In the genomic region with DNA sequence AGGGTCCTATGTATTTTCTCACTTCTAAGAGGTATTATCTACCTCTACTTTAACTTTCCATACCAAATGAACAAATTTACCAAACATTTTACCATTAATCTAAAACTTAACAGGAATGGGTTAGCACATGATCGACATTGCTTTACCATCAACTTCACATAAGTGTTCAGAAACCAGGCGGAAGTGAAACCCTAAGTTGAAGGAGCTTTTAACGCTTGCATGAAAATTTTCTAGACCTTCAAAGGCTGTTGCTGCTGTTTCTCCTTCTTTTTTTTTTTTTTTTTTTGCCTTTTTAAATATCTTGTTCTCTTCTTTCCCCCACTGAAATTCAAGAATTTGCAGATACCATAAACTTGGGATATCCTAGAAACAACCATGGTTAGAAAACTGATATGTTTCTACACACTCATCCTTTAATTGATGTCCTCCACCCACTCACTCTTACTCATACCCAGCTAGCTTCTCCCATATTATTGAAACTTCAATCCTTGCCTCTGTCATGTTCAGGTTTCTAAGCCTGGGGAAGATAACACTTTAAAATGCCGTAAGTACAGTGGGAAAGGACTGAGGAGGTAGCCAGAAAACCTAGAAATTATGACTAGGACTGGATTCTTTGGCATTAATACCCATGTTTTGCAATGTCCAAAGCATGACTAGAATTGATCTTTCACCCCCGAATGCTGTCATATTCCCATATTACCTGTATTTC, we compare ENCODE assay signal across 8 cellular contexts. TPM values are rescaled to one million over a fixed set of nuclear protein-coding genes. Genes with fewer than 3 reads are reported as not detected.
DNase-seq lines count a peak whose midpoint lies in the region; ATAC-seq lines count a peak whose summit lies in the region.

No MANE protein-coding gene starts in this region.

- DNase-seq in AG08395 (ENCODE audit: low spot score) (peak; percentile 41), left lobe of liver (ENCODE audit: low spot score) (no peak), cerebellar nuclear complex (lab: John Stamatoyannopoulos, UW) (no peak), NCI-H1694 (lab: John Stamatoyannopoulos, UW) (no peak)
- no peak for DNase-seq in activated naive CD8-positive, alpha-beta T cell treated with anti-CD3 and anti-CD28 coated beads, Interleukin-2, amount 50 U/mL, for 24 hours

- no peaks in the 10 kb centered on the region for H3K36me3 Mint-ChIP-seq in activated naive CD8-positive, alpha-beta T cell treated with anti-CD3 and anti-CD28 coated beads, Interleukin-2, amount 50 U/mL, for 24 hours (ENCODE audit: low read depth)

- ATAC-seq in GM19035 (IDR thresholded peaks at IDR 0.05; ENCODE audit: unreplicated experiment) (peak; percentile 68), HG03354 (IDR thresholded peaks at IDR 0.05; ENCODE audit: poor library complexity, severe bottlenecking, unreplicated experiment) (peak; percentile 79), left lobe of liver (no peak), HG02870 (IDR thresholded peaks at IDR 0.05; ENCODE audit: unreplicated experiment) (no peak)
- peak; percentile 59 for ATAC-seq in activated naive CD8-positive, alpha-beta T cell treated with anti-CD3 and anti-CD28 coated beads, Interleukin-2, amount 50 U/mL, for 24 hours

- peak overlapping the region; percentile 61 for H3K27ac Mint-ChIP-seq in activated naive CD8-positive, alpha-beta T cell treated with anti-CD3 and anti-CD28 coated beads, Interleukin-2, amount 50 U/mL, for 24 hours

- peaks cover 18% of the 10 kb centered on the region for H3K4me1 Mint-ChIP-seq in activated naive CD8-positive, alpha-beta T cell treated with anti-CD3 and anti-CD28 coated beads, Interleukin-2, amount 50 U/mL, for 24 hours

- no peaks in the 10 kb centered on the region for H3K27me3 Mint-ChIP-seq in activated naive CD8-positive, alpha-beta T cell treated with anti-CD3 and anti-CD28 coated beads, Interleukin-2, amount 50 U/mL, for 24 hours

- peak overlapping the region; percentile 64 for H3K4me3 Mint-ChIP-seq in activated naive CD8-positive, alpha-beta T cell treated with anti-CD3 and anti-CD28 coated beads, Interleukin-2, amount 50 U/mL, for 24 hours

- no peaks in the 10 kb centered on the region for H3K9me3 Mint-ChIP-seq in activated naive CD8-positive, alpha-beta T cell treated with anti-CD3 and anti-CD28 coated beads, Interleukin-2, amount 50 U/mL, for 24 hours

RNA-seq across cellular contexts. Expression of gene MYO5A, which starts 24.7 kb away (rescaled TPM):
- total RNA-seq in left lobe of liver: 4.0 TPM

Comparison
In these comparisons a context has a peak if more than half of its experiments do, and no peak if none do; other contexts are left out.
1. ATAC-seq: peak in GM19035 (single experiment), HG03354 (single experiment) and activated naive CD8-positive, alpha-beta T cell treated with anti-CD3 and anti-CD28 coated beads, Interleukin-2, amount 50 U/mL, for 24 hours (single experiment); none in left lobe of liver (single experiment) and HG02870 (single experiment).